1 cellular context compared by ENCODE assay signal in genomic region chr16:56987692-56988091, GRCh38.
TF ChIP-seq lines count a peak whose summit lies in the region.

No MANE protein-coding gene starts in this region.

TF ChIP-seq in GM12878, 131 proteins besides CTCF, POLR2A, EP300 and RAD21:
- TF ChIP-seq, protein P1, sequence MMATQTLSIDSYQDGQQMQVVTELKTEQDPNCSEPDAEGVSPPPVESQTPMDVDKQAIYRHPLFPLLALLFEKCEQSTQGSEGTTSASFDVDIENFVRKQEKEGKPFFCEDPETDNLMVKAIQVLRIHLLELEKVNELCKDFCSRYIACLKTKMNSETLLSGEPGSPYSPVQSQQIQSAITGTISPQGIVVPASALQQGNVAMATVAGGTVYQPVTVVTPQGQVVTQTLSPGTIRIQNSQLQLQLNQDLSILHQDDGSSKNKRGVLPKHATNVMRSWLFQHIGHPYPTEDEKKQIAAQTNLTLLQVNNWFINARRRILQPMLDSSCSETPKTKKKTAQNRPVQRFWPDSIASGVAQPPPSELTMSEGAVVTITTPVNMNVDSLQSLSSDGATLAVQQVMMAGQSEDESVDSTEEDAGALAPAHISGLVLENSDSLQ (IDR thresholded peaks at IDR 0.05), result peak; percentile 92
- no peak for TF ChIP-seq STAT3 (IDR thresholded peaks at IDR 0.05; ENCODE audit: low read depth, low read length)
- peak; percentile 71 for TF ChIP-seq PBX3 (IDR thresholded peaks at IDR 0.05; ENCODE audit: insufficient replicate concordance, low read depth, low read length)
- TF ChIP-seq MAX (IDR thresholded peaks at IDR 0.05; ENCODE audit: low read depth, low read length), result no peak
- TF ChIP-seq RB1 (IDR thresholded peaks at IDR 0.05; ENCODE audit: borderline replicate concordance), result no peak
- no peak for TF ChIP-seq RELA (IDR thresholded peaks at IDR 0.05; ENCODE audit: borderline replicate concordance, partially characterized antibody)
- no peak for TF ChIP-seq PML (IDR thresholded peaks at IDR 0.05; ENCODE audit: low read length)
- no peak for TF ChIP-seq CEBPZ (IDR thresholded peaks at IDR 0.05; ENCODE audit: low read depth, low read length)
- TF ChIP-seq ZNF217 (IDR thresholded peaks at IDR 0.05), result peak; percentile 76; the same call in 1 of the 2 replicates
- TF ChIP-seq SMARCA5 (IDR thresholded peaks at IDR 0.05), result peak; percentile 60; the same call in 1 of the 2 replicates
